11 cellular contexts compared by ENCODE assay signal in genomic region chr9:101035098-101035497, GRCh38. TPM values are rescaled to one million over a fixed set of nuclear protein-coding genes. Genes with fewer than 3 reads are reported as not detected.
"Had no signal": no experiment of that assay in that cellular context is flagged by ENCODE, and none has a peak within 500 bp of the region (broad histone marks: within the 10 kb centered on the region; RNA-seq: fewer than 3 reads in every experiment).

No MANE protein-coding gene starts in this region.

- H3K9me3 Mint-ChIP-seq: GM23338, H9 had no signal

- H3K36me3 ChIP-seq: HAP-1 had no signal

- FAIRE-seq: H1 had no signal

- ATAC-seq: GM23338, HCT116 had no signal

- H3K27ac Mint-ChIP-seq: GM23338, H9, HFFc6 had no signal

- H3K27ac ChIP-seq: GM23248 had no signal

- DNase-seq: GM23248, GOT3, H7, H9, HCEC 1CT, HFFc6 had no signal

- H3K4me1 ChIP-seq: HAP-1 had no signal

- H3K4me3 ChIP-seq: GM23248, GM23338, HAP-1 had no signal

- H3K4me3 Mint-ChIP-seq: GM23338, H9, HFFc6 had no signal

- H3K9me3 ChIP-seq: HAP-1 had no signal

RNA-seq across cellular contexts. Expression of gene PLPPR1, which starts 6.6 kb away (rescaled TPM):
- total RNA-seq: GM23248, H4, HFFc6 had no signal
- polyA plus RNA-seq: GM23248 had no signal
